Comparison of ENCODE assay signal across 27 cellular contexts in the genomic region with DNA sequence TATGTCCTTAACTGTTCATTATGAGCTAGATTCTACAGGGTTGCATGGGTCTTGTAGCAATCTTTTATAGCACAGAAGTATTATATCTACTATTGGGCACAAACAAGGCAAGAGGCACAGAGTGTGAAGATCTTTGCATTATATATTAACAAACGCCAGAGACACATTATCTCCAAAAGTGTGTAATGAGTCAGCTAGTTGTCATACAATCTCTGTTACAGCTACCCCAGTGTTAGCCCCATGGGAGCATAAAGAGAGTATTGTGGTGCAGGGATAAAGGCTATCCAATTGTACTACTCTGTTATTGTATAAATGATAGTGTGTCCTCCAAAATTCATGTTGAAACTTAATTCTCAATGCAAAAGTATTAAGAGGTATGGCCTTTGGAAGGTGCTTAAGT.
"Had no signal": no experiment of that assay in that cellular context is flagged by ENCODE, and none has a peak within 500 bp of the region (broad histone marks: within the 10 kb centered on the region; RNA-seq: fewer than 3 reads in every experiment).

No MANE protein-coding gene starts in this region.

- ATAC-seq: activated CD8-positive, alpha-beta T cell treated with anti-CD3 and anti-CD28 coated beads, Interleukin-2, amount 10 ng/mL, durations not matched to agents 7 days and 5 days; activated naive CD4-positive, alpha-beta T cell treated with anti-CD3 and anti-CD28 coated beads, Interleukin-2, amount 50 U/mL, for 72 hours; esophagus mucosa; left lung; sciatic nerve; stimulated activated naive B cell treated with anti-CD40 and anti-IgM and Interleukin-4, amounts not matched to agents 10 μg/mL and 1 μg/mL and 100 μg/mL, for 72 hours had no signal

- H3K9me3 ChIP-seq: left lung, testis, uterus had no signal

- H3K36me3 Mint-ChIP-seq: activated naive CD4-positive, alpha-beta T cell treated with anti-CD3 and anti-CD28 coated beads, Interleukin-2, amount 50 U/mL, for 72 hours; immature natural killer cell; naive B cell; stimulated activated naive B cell treated with anti-CD40 and anti-IgM and Interleukin-4, amounts not matched to agents 10 μg/mL and 1 μg/mL and 100 μg/mL, for 72 hours had no signal

- DNase-seq: activated CD4-positive, alpha-beta T cell treated with anti-CD3 and anti-CD28 coated beads for 1 hour; activated CD4-positive, alpha-beta T cell treated with anti-CD3 and anti-CD28 coated beads, Interleukin-2, amount 50 U/mL, for 1 hour; activated CD8-positive, alpha-beta T cell treated with anti-CD3 and anti-CD28 coated beads, Interleukin-2, amount 10 ng/mL, durations not matched to agents 7 days and 5 days; activated T-cell treated with anti-CD3 and anti-CD28 coated beads, Interleukin-2, amount 50 U/mL, for 1 hour; adrenal gland; central memory CD4-positive, alpha-beta T cell; effector memory CD4-positive, alpha-beta T cell; glutamatergic neuron; immature natural killer cell; kidney glomerular epithelial cell; left lung; naive B cell; occipital lobe; posterior cingulate gyrus; small intestine; stimulated activated CD4-positive, alpha-beta T cell treated with anti-CD3 and anti-CD28 coated beads, Interleukin-2, amount 100 ng/mL, for 48 hours; stimulated activated CD8-positive, alpha-beta memory T cell treated with anti-CD3 and anti-CD28 coated beads, Interleukin-4, amount 100 ng/mL, for 48 hours; stimulated activated naive B cell treated with anti-CD40 and anti-IgM and Interleukin-4, amounts not matched to agents 10 μg/mL and 1 μg/mL and 100 μg/mL, for 72 hours; testis; trophoblast cell; uterus had no signal

- H3K4me3 ChIP-seq: adrenal gland, hepatocyte, left lung, lung, testis, uterus had no signal

- H3K9me3 Mint-ChIP-seq: neural crest cell; stimulated activated naive B cell treated with anti-CD40 and anti-IgM and Interleukin-4, amounts not matched to agents 10 μg/mL and 1 μg/mL and 100 μg/mL, for 72 hours had no signal

- H3K4me3 Mint-ChIP-seq: activated CD8-positive, alpha-beta T cell treated with anti-CD3 and anti-CD28 coated beads, Interleukin-2, amount 10 ng/mL, durations not matched to agents 7 days and 5 days; immature natural killer cell; naive B cell; neural crest cell; stimulated activated naive B cell treated with anti-CD40 and anti-IgM and Interleukin-4, amounts not matched to agents 10 μg/mL and 1 μg/mL and 100 μg/mL, for 72 hours had no signal

- H3K4me1 Mint-ChIP-seq: immature natural killer cell; naive B cell; neural crest cell; stimulated activated naive B cell treated with anti-CD40 and anti-IgM and Interleukin-4, amounts not matched to agents 10 μg/mL and 1 μg/mL and 100 μg/mL, for 72 hours had no signal

- H3K27ac Mint-ChIP-seq: activated CD8-positive, alpha-beta T cell treated with anti-CD3 and anti-CD28 coated beads, Interleukin-2, amount 10 ng/mL, durations not matched to agents 7 days and 5 days; activated naive CD4-positive, alpha-beta T cell treated with anti-CD3 and anti-CD28 coated beads, Interleukin-2, amount 50 U/mL, for 72 hours; immature natural killer cell; naive B cell; stimulated activated naive B cell treated with anti-CD40 and anti-IgM and Interleukin-4, amounts not matched to agents 10 μg/mL and 1 μg/mL and 100 μg/mL, for 72 hours had no signal

- H3K27ac ChIP-seq: adrenal gland, hepatocyte, left lung, testis, uterus had no signal

- H3K36me3 ChIP-seq: adrenal gland, left lung, uterus had no signal

- H3K27me3 Mint-ChIP-seq: naive B cell had no signal

- H3K4me1 ChIP-seq: adrenal gland, left lung, testis, uterus had no signal

- H3K27me3 ChIP-seq: adrenal gland, hepatocyte, left lung, testis, uterus had no signal
